ENCODE assay signal across 1 cellular context in the genomic region with DNA sequence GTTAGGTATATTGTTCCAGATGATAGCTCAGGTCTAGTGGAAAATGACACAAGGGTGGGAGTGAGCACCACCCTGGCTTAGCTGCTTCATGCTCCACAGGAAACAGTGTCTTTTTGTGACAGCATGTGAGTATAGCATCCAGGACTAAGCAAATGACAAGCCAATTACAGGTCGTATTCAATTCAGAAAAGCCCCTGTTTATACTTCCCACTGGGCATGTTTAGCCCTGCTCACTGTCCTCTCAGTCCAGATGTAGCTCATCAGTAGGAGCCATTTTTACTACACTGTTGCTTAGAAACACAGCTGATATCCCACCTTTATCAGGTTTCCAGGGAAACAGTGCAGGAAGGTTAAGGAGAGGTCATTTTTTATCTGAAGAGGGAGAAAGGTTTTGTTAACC.
TF ChIP-seq lines count a peak whose summit lies in the region.

No MANE protein-coding gene starts in this region.

TF ChIP-seq in K562, 482 proteins besides CTCF, POLR2A, EP300 and RAD21:
- TF ChIP-seq POLR2AphosphoS2 (IDR thresholded peaks at IDR 0.05; ENCODE audit: low read length) = no peak
- TF ChIP-seq FOXJ2 (tag; IDR thresholded peaks at IDR 0.05) = no peak
- TF ChIP-seq JUNB (CRISPR knock-in tag; conservative IDR thresholded peaks at IDR 0.05) = no peak
- TF ChIP-seq RFX1 (IDR thresholded peaks at IDR 0.05) = peak; percentile 76
